In the genomic region with DNA sequence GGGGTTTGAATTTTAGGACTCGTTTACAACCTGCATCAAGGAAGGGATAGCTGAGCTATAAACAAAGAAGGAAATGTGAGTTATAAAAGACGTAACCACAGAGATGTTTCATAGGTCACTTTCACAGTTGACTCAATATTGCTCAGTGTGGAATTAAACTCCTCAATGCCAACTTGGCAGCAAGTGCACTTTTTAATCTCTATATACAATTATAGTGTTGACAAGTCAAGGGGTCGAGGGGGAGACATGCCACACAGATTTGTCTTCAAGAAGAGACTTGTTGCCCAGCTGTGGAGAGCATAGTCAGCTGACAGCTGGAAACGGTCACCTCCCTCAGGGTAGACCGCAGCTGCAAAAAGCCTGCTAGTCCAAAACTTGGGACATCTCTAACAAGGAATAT, we compare ENCODE assay signal across 24 cellular contexts.
A peak's percentile ranks its signal among the peaks of the same experiment; 100 is the strongest.
DNase-seq lines count a peak whose midpoint lies in the region; ATAC-seq and TF ChIP-seq lines count a peak whose summit lies in the region.
"Had no signal": no experiment of that assay in that cellular context is flagged by ENCODE, and none has a peak within 500 bp of the region (broad histone marks: within the 10 kb centered on the region; RNA-seq: fewer than 3 reads in every experiment).

No MANE protein-coding gene starts in this region.

- H3K4me1 Mint-ChIP-seq in stimulated activated naive CD8-positive, alpha-beta T cell treated with anti-CD3 and anti-CD28 coated beads, Interleukin-15, amount 100 ng/mL, for 72 hours = peaks cover 32% of the 10 kb centered on the region
- peaks cover 12% of the 10 kb centered on the region for H3K4me1 Mint-ChIP-seq in activated T-cell treated with anti-CD3 and anti-CD28 coated beads, Interleukin-2, amount 50 U/mL, for 4 hours (ENCODE audit: low read depth)
- H3K4me1 Mint-ChIP-seq: natural killer cell had no signal

- H3K27me3 Mint-ChIP-seq in stimulated activated naive CD8-positive, alpha-beta T cell treated with anti-CD3 and anti-CD28 coated beads, Interleukin-15, amount 100 ng/mL, for 72 hours = no peaks in the 10 kb centered on the region
- H3K27me3 Mint-ChIP-seq in activated T-cell treated with anti-CD3 and anti-CD28 coated beads, Interleukin-2, amount 50 U/mL, for 4 hours (ENCODE audit: low read depth) = no peaks in the 10 kb centered on the region
- H3K27me3 Mint-ChIP-seq: activated CD8-positive, alpha-beta memory T cell treated with anti-CD3 and anti-CD28 coated beads, Interleukin-2, amount 10 ng/mL, durations not matched to agents 7 days and 5 days had no signal

- no peak overlapping the region for H3K4me3 ChIP-seq in fibroblast of the aortic adventitia (ENCODE audit: low read depth, low read length)
- H3K4me3 ChIP-seq: cardiac muscle cell, esophagus muscularis mucosa, gastroesophageal sphincter had no signal

- peak; percentile 65 for ATAC-seq in stimulated activated naive CD8-positive, alpha-beta T cell treated with anti-CD3 and anti-CD28 coated beads, Interleukin-15, Interleukin-2, amounts not matched to agents 100 U/mL and 50 U/mL, for 24 hours
- no peak for ATAC-seq in stimulated activated naive CD8-positive, alpha-beta T cell treated with anti-CD3 and anti-CD28 coated beads, Interleukin-15, amount 100 ng/mL, for 72 hours
- ATAC-seq in activated T-cell treated with anti-CD3 and anti-CD28 coated beads, Interleukin-2, amount 50 U/mL, for 4 hours = no peak
- ATAC-seq in HG03342 (IDR thresholded peaks at IDR 0.05; ENCODE audit: unreplicated experiment) = no peak
- ATAC-seq: activated CD8-positive, alpha-beta memory T cell treated with anti-CD3 and anti-CD28 coated beads, Interleukin-2, amount 10 ng/mL, durations not matched to agents 7 days and 5 days; gastroesophageal sphincter; natural killer cell had no signal

- H3K27ac Mint-ChIP-seq in stimulated activated naive CD8-positive, alpha-beta T cell treated with anti-CD3 and anti-CD28 coated beads, Interleukin-15, amount 100 ng/mL, for 72 hours = no peak overlapping the region
- H3K27ac Mint-ChIP-seq: activated CD8-positive, alpha-beta memory T cell treated with anti-CD3 and anti-CD28 coated beads, Interleukin-2, amount 10 ng/mL, durations not matched to agents 7 days and 5 days; activated naive CD4-positive, alpha-beta T cell treated with anti-CD3 and anti-CD28 coated beads, Interleukin-2, amount 10 ng/mL, durations not matched to agents 7 days and 5 days; mesothelial cell of epicardium; natural killer cell had no signal

- H3K4me3 Mint-ChIP-seq in stimulated activated naive CD8-positive, alpha-beta T cell treated with anti-CD3 and anti-CD28 coated beads, Interleukin-15, amount 100 ng/mL, for 72 hours = no peak overlapping the region
- H3K4me3 Mint-ChIP-seq in activated T-cell treated with anti-CD3 and anti-CD28 coated beads, Interleukin-2, amount 50 U/mL, for 4 hours = no peak overlapping the region
- H3K4me3 Mint-ChIP-seq: activated CD8-positive, alpha-beta memory T cell treated with anti-CD3 and anti-CD28 coated beads, Interleukin-2, amount 10 ng/mL, durations not matched to agents 7 days and 5 days; activated naive CD4-positive, alpha-beta T cell treated with anti-CD3 and anti-CD28 coated beads, Interleukin-2, amount 10 ng/mL, durations not matched to agents 7 days and 5 days; mesothelial cell of epicardium; natural killer cell had no signal

- DNase-seq in stimulated activated naive CD8-positive, alpha-beta T cell treated with anti-CD3 and anti-CD28 coated beads, Interleukin-15, Interleukin-2, amounts not matched to agents 100 U/mL and 50 U/mL, for 24 hours = no peak
- no peak for DNase-seq in stimulated activated naive CD8-positive, alpha-beta T cell treated with anti-CD3 and anti-CD28 coated beads, Interleukin-15, amount 100 ng/mL, for 72 hours
- peak; percentile 1 for DNase-seq in T1000 (lab: John Stamatoyannopoulos, UW)
- DNase-seq in fibroblast of the aortic adventitia (ENCODE audit: low read depth) = peak; percentile 15
- DNase-seq in activated T-cell treated with anti-CD3 and anti-CD28 coated beads, Interleukin-2, amount 50 U/mL, for 4 hours = no peak
- no peak for DNase-seq in NCI-H146 treated with DMSO at 0.1 percent for 48 hours (lab: John Stamatoyannopoulos, UW; ENCODE audit: unreplicated experiment)
- DNase-seq: activated CD8-positive, alpha-beta memory T cell treated with anti-CD3 and anti-CD28 coated beads, Interleukin-2, amount 10 ng/mL, durations not matched to agents 7 days and 5 days; activated naive CD4-positive, alpha-beta T cell treated with anti-CD3 and anti-CD28 coated beads, Interleukin-2, amount 10 ng/mL, durations not matched to agents 7 days and 5 days; amygdala; dermis blood vessel endothelial cell; DND-41; HCEC 1CT; natural killer cell; NCI-H1436 treated with DMSO at 0.1 percent for 48 hours; NCI-H446 treated with DMSO at 0.1 percent for 48 hours; occipital lobe; SHP77 treated with DMSO at 0.1 percent for 48 hours; T-helper 9 cell; trophoblast cell had no signal

- no peaks in the 10 kb centered on the region for H3K9me3 Mint-ChIP-seq in stimulated activated naive CD8-positive, alpha-beta T cell treated with anti-CD3 and anti-CD28 coated beads, Interleukin-15, amount 100 ng/mL, for 72 hours
- H3K9me3 Mint-ChIP-seq in activated T-cell treated with anti-CD3 and anti-CD28 coated beads, Interleukin-2, amount 50 U/mL, for 4 hours = no peaks in the 10 kb centered on the region
- H3K9me3 Mint-ChIP-seq: mesothelial cell of epicardium, natural killer cell had no signal

- TF ChIP-seq CTCF in fibroblast of the aortic adventitia (IDR thresholded peaks at IDR 0.05; ENCODE audit: insufficient read depth, low read length) = no peak

- no peaks in the 10 kb centered on the region for H3K36me3 Mint-ChIP-seq in activated T-cell treated with anti-CD3 and anti-CD28 coated beads, Interleukin-2, amount 50 U/mL, for 4 hours (ENCODE audit: insufficient read depth)
- H3K36me3 Mint-ChIP-seq: activated CD8-positive, alpha-beta memory T cell treated with anti-CD3 and anti-CD28 coated beads, Interleukin-2, amount 10 ng/mL, durations not matched to agents 7 days and 5 days; mesothelial cell of epicardium had no signal

Comparison
In these comparisons a context has a peak if more than half of its experiments do, and no peak if none do; other contexts are left out.
1. DNase-seq: peak in T1000 (single experiment) and fibroblast of the aortic adventitia (single experiment); none in stimulated activated naive CD8-positive, alpha-beta T cell treated with anti-CD3 and anti-CD28 coated beads, Interleukin-15, Interleukin-2, amounts not matched to agents 100 U/mL and 50 U/mL, for 24 hours (single experiment), stimulated activated naive CD8-positive, alpha-beta T cell treated with anti-CD3 and anti-CD28 coated beads, Interleukin-15, amount 100 ng/mL, for 72 hours (0 of 2), activated T-cell treated with anti-CD3 and anti-CD28 coated beads, Interleukin-2, amount 50 U/mL, for 4 hours (single experiment) and NCI-H146 treated with DMSO at 0.1 percent for 48 hours (single experiment).